ENCODE assay signal across 8 cellular contexts in genomic region chr10:71773221-71773971, GRCh38. TPM values are rescaled to one million over a fixed set of nuclear protein-coding genes. Genes with fewer than 3 reads are reported as not detected.
DNase-seq lines count a peak whose midpoint lies in the region; ATAC-seq and TF ChIP-seq lines count a peak whose summit lies in the region.

TSS of gene VSIR (minus strand) at chr10:71773520. CDS start at chr10:71773439, 81 bp downstream.

- peak; percentile 82 for TF ChIP-seq POLR2A in GM18505 (IDR thresholded peaks at IDR 0.05; ENCODE audit: borderline replicate concordance, extremely low read depth, insufficient read depth, insufficient read length)

- no peaks in the 10 kb centered on the region for H3K27me3 ChIP-seq in endocrine pancreas (ENCODE audit: control insufficient read depth, insufficient read depth, low read length)

- H3K4me1 ChIP-seq in endocrine pancreas (ENCODE audit: control insufficient read depth, insufficient read depth, low read length), result no peaks in the 10 kb centered on the region

- H3K9me3 Mint-ChIP-seq in activated CD8-positive, alpha-beta memory T cell treated with anti-CD3 and anti-CD28 coated beads, Interleukin-2, amount 10 ng/mL, durations not matched to agents 7 days and 5 days (ENCODE audit: low read depth), result peaks cover 3% of the 10 kb centered on the region

- no peaks in the 10 kb centered on the region for H3K36me3 ChIP-seq in endocrine pancreas (ENCODE audit: control insufficient read depth, insufficient read depth, low read length)

- H3K36me3 Mint-ChIP-seq in activated CD8-positive, alpha-beta memory T cell treated with anti-CD3 and anti-CD28 coated beads, Interleukin-2, amount 10 ng/mL, durations not matched to agents 7 days and 5 days, result peaks cover 11% of the 10 kb centered on the region

- peak; percentile 40 for DNase-seq in A172 (ENCODE audit: low spot score)
- DNase-seq in NCI-H748 treated with DMSO at 0.1 percent for 48 hours (lab: John Stamatoyannopoulos, UW), result peak; percentile 18
- peak; percentile 92 for DNase-seq in activated CD8-positive, alpha-beta memory T cell treated with anti-CD3 and anti-CD28 coated beads, Interleukin-2, amount 10 ng/mL, durations not matched to agents 7 days and 5 days
- peak; percentile 98 for DNase-seq in mesenteric fat pad (ENCODE audit: low spot score)
- DNase-seq in stimulated activated CD8-positive, alpha-beta memory T cell treated with anti-CD3 and anti-CD28 coated beads, Interleukin-15, amount 100 ng/mL, for 4 hours (ENCODE audit: low read depth in 2 of 2), result peak; percentile 91 to 92

- H3K27ac Mint-ChIP-seq in activated CD8-positive, alpha-beta memory T cell treated with anti-CD3 and anti-CD28 coated beads, Interleukin-2, amount 10 ng/mL, durations not matched to agents 7 days and 5 days, result peak within 1 kb of the TSS; percentile 90

- H3K4me3 Mint-ChIP-seq in activated CD8-positive, alpha-beta memory T cell treated with anti-CD3 and anti-CD28 coated beads, Interleukin-2, amount 10 ng/mL, durations not matched to agents 7 days and 5 days, result peak within 1 kb of the TSS; percentile 84

- H3K4me3 ChIP-seq in endocrine pancreas (ENCODE audit: control insufficient read depth, insufficient read depth, low read length), result no peak within 1 kb of the TSS

- CTCF ChIA-PET in activated CD8-positive, alpha-beta memory T cell treated with anti-CD3 and anti-CD28 coated beads, Interleukin-2, amount 10 ng/mL, durations not matched to agents 7 days and 5 days (lab: Charles Lee), result interaction anchor here (0.6 to 10.9 kb wide), 39 partner anchors 9 to 678 kb away, joined by 3 to 149 read pairs (median 5); partner anchors contain the start of genes C10orf105 and PSAP

- H3K4me1 Mint-ChIP-seq in activated CD8-positive, alpha-beta memory T cell treated with anti-CD3 and anti-CD28 coated beads, Interleukin-2, amount 10 ng/mL, durations not matched to agents 7 days and 5 days, result peaks cover 70% of the 10 kb centered on the region

- ATAC-seq in GM18505 (IDR thresholded peaks at IDR 0.05; ENCODE audit: unreplicated experiment), result peak; percentile 54
- peak; percentile 59 for ATAC-seq in HG03108 (IDR thresholded peaks at IDR 0.05; ENCODE audit: unreplicated experiment)
- peak; percentile 79 for ATAC-seq in activated CD8-positive, alpha-beta memory T cell treated with anti-CD3 and anti-CD28 coated beads, Interleukin-2, amount 10 ng/mL, durations not matched to agents 7 days and 5 days

- no peaks in the 10 kb centered on the region for H3K27me3 Mint-ChIP-seq in activated CD8-positive, alpha-beta memory T cell treated with anti-CD3 and anti-CD28 coated beads, Interleukin-2, amount 10 ng/mL, durations not matched to agents 7 days and 5 days

- H3K9ac ChIP-seq in endocrine pancreas (ENCODE audit: control insufficient read depth, insufficient read depth, low read length), result peak within 1 kb of the TSS; percentile 38

- H3K9me3 ChIP-seq in endocrine pancreas (ENCODE audit: control insufficient read depth, low read length), result no peaks in the 10 kb centered on the region

RNA-seq across cellular contexts. Expression of gene VSIR, which starts in this region (rescaled TPM):
- 4.9 and 14.4 TPM in 2 replicates for total RNA-seq in A172 (2014; rRNA removed; shearing (Covaris generic))
- 10 to 100 TPM; 37.8 to 68.4 TPM for total RNA-seq in activated CD8-positive, alpha-beta memory T cell treated with anti-CD3 and anti-CD28 coated beads, Interleukin-2, amount 10 ng/mL, durations not matched to agents 7 days and 5 days
- total RNA-seq in mesenteric fat pad, result 128 TPM

Comparison
In these comparisons a context has a peak if more than half of its experiments do, and no peak if none do; other contexts are left out.
1. DNase-seq: peak in every context shown above with its lines; median percentile 98 in mesenteric fat pad; 92 in activated CD8-positive, alpha-beta memory T cell treated with anti-CD3 and anti-CD28 coated beads, Interleukin-2, amount 10 ng/mL, durations not matched to agents 7 days and 5 days; 92 in stimulated activated CD8-positive, alpha-beta memory T cell treated with anti-CD3 and anti-CD28 coated beads, Interleukin-15, amount 100 ng/mL, for 4 hours; 40 in A172; 18 in NCI-H748 treated with DMSO at 0.1 percent for 48 hours.